In genomic region chr2:27890146-27891062, GRCh38 we compare ENCODE assay signal across 1 cellular context.
TF ChIP-seq lines count a peak whose summit lies in the region.

Gene BABAM2, plus strand, starts transcription at chr2:27890729. Its CDS starts 3,828 bp downstream, at chr2:27894557.
Gene RBKS, minus strand, starts transcription at chr2:27890387. Its CDS starts 42 bp downstream, at chr2:27890345.

TF ChIP-seq in HepG2, 621 proteins besides CTCF, POLR2A, EP300 and RAD21 (continued from another document and continues in another):
- peak; percentile 42 for TF ChIP-seq ZSCAN21 (CRISPR knock-in tag; IDR thresholded peaks at IDR 0.05; ENCODE audit: borderline replicate concordance)
- peak; percentile 81 for TF ChIP-seq ELF3 (CRISPR knock-in tag; IDR thresholded peaks at IDR 0.05)
- no peak for TF ChIP-seq ZNF7 (CRISPR knock-in tag; IDR thresholded peaks at IDR 0.05)
- peak; percentile 81; the same call in 1 of the 2 replicates for TF ChIP-seq ZNF431 (CRISPR knock-in tag; IDR thresholded peaks at IDR 0.05; ENCODE audit: borderline replicate concordance, low read depth)
- TF ChIP-seq, protein P1, sequence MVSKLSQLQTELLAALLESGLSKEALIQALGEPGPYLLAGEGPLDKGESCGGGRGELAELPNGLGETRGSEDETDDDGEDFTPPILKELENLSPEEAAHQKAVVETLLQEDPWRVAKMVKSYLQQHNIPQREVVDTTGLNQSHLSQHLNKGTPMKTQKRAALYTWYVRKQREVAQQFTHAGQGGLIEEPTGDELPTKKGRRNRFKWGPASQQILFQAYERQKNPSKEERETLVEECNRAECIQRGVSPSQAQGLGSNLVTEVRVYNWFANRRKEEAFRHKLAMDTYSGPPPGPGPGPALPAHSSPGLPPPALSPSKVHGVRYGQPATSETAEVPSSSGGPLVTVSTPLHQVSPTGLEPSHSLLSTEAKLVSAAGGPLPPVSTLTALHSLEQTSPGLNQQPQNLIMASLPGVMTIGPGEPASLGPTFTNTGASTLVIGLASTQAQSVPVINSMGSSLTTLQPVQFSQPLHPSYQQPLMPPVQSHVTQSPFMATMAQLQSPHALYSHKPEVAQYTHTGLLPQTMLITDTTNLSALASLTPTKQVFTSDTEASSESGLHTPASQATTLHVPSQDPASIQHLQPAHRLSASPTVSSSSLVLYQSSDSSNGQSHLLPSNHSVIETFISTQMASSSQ (IDR thresholded peaks at IDR 0.05; ENCODE audit: low read depth): no peak; the same call in 1 of the 2 replicates
- TF ChIP-seq, protein P1 (CRISPR knock-in tag; IDR thresholded peaks at IDR 0.05; ENCODE audit: borderline replicate concordance): peak; percentile 82
- TF ChIP-seq CERS6 (CRISPR knock-in tag; IDR thresholded peaks at IDR 0.05): 0 out of 2 replicates have a peak, but pooled peaks have one; percentile 23
- TF ChIP-seq ARID2 (CRISPR knock-in tag; IDR thresholded peaks at IDR 0.05; ENCODE audit: borderline replicate concordance): peak; percentile 97
- no peak for TF ChIP-seq PHF5A (CRISPR knock-in tag; IDR thresholded peaks at IDR 0.05; ENCODE audit: low read depth, unreplicated experiment)
- TF ChIP-seq CC2D1A (CRISPR knock-in tag; IDR thresholded peaks at IDR 0.05): no peak
- TF ChIP-seq, protein P2, sequence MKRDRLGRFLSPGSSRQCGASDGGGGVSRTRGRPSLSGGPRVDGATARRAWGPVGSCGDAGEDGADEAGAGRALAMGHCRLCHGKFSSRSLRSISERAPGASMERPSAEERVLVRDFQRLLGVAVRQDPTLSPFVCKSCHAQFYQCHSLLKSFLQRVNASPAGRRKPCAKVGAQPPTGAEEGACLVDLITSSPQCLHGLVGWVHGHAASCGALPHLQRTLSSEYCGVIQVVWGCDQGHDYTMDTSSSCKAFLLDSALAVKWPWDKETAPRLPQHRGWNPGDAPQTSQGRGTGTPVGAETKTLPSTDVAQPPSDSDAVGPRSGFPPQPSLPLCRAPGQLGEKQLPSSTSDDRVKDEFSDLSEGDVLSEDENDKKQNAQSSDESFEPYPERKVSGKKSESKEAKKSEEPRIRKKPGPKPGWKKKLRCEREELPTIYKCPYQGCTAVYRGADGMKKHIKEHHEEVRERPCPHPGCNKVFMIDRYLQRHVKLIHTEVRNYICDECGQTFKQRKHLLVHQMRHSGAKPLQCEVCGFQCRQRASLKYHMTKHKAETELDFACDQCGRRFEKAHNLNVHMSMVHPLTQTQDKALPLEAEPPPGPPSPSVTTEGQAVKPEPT (CRISPR knock-in tag; IDR thresholded peaks at IDR 0.05; ENCODE audit: low read depth): peak; percentile 91; the same call in 1 of the 2 replicates
- TF ChIP-seq ZBTB21 (CRISPR knock-in tag; IDR thresholded peaks at IDR 0.05): no peak
- TF ChIP-seq HOMEZ (CRISPR knock-in tag; IDR thresholded peaks at IDR 0.05; ENCODE audit: low read depth): peak; percentile 89
- TF ChIP-seq ZNF180 (CRISPR knock-in tag; IDR thresholded peaks at IDR 0.05; ENCODE audit: borderline replicate concordance, low read depth): 0 out of 2 replicates have a peak, but pooled peaks have one; percentile 79
- peak; percentile 82; the same call in 1 of the 2 replicates for TF ChIP-seq RFXAP (CRISPR knock-in tag; IDR thresholded peaks at IDR 0.05; ENCODE audit: borderline replicate concordance)
- peak; percentile 71; the same call in 1 of the 2 replicates for TF ChIP-seq ZNF33B (CRISPR knock-in tag; IDR thresholded peaks at IDR 0.05)
- TF ChIP-seq ZC3H4 (CRISPR knock-in tag; IDR thresholded peaks at IDR 0.05; ENCODE audit: borderline replicate concordance): peak; percentile 77; the same call in 1 of the 2 replicates
- TF ChIP-seq PAF1 (CRISPR knock-in tag; IDR thresholded peaks at IDR 0.05): no peak
- no peak for TF ChIP-seq FOXA1 (IDR thresholded peaks at IDR 0.05)
- TF ChIP-seq FOXA1 (CRISPR knock-in tag; IDR thresholded peaks at IDR 0.05): 0 out of 2 replicates have a peak, but pooled peaks have one; percentile 42
- TF ChIP-seq ZNF792 (CRISPR knock-in tag; IDR thresholded peaks at IDR 0.05): peak; percentile 44; the same call in 1 of the 2 replicates
- no peak for TF ChIP-seq NR3C1 (CRISPR knock-in tag; IDR thresholded peaks at IDR 0.05)
- no peak; the same call in 1 of the 2 replicates for TF ChIP-seq ETV6 (CRISPR knock-in tag; conservative IDR thresholded peaks at IDR 0.05)
- TF ChIP-seq RARA (CRISPR knock-in tag; IDR thresholded peaks at IDR 0.05): peak; percentile 97
- no peak for TF ChIP-seq NAIF1 (CRISPR knock-in tag; IDR thresholded peaks at IDR 0.05; ENCODE audit: borderline replicate concordance)
- no peak for TF ChIP-seq ATM (IDR thresholded peaks at IDR 0.05; ENCODE audit: borderline replicate concordance)
- TF ChIP-seq ZNF563 (CRISPR knock-in tag; IDR thresholded peaks at IDR 0.05): no peak
- TF ChIP-seq U2AF1 (optimal IDR thresholded peaks at IDR 0.05; ENCODE audit: low read depth, low read length): peak; percentile 64
- no peak for TF ChIP-seq ZNF615 (CRISPR knock-in tag; IDR thresholded peaks at IDR 0.05; ENCODE audit: borderline replicate concordance)
- 0 out of 2 replicates have a peak, but pooled peaks have one; percentile 5 for TF ChIP-seq SATB2 (CRISPR knock-in tag; IDR thresholded peaks at IDR 0.05)
- TF ChIP-seq KLF6 (CRISPR knock-in tag; IDR thresholded peaks at IDR 0.05): no peak
- TF ChIP-seq MXD4 (CRISPR knock-in tag; IDR thresholded peaks at IDR 0.05): 0 out of 2 replicates have a peak, but pooled peaks have one; percentile 21
- TF ChIP-seq, protein P3, sequence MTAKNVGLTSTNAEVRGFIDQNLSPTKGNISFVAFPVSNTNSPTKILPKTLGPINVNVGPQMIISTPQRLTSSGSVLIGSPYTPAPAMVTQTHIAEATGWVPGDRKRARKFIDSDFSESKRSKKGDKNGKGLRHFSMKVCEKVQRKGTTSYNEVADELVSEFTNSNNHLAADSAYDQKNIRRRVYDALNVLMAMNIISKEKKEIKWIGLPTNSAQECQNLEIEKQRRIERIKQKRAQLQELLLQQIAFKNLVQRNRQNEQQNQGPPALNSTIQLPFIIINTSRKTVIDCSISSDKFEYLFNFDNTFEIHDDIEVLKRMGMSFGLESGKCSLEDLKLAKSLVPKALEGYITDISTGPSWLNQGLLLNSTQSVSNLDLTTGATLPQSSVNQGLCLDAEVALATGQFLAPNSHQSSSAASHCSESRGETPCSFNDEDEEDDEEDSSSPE (CRISPR knock-in tag; IDR thresholded peaks at IDR 0.05): peak; percentile 62
- no peak; the same call in 1 of the 2 replicates for TF ChIP-seq FLYWCH1 (CRISPR knock-in tag; IDR thresholded peaks at IDR 0.05)
- TF ChIP-seq SRSF1 (optimal IDR thresholded peaks at IDR 0.05; ENCODE audit: low read depth, low read length): peak; percentile 69
- TF ChIP-seq STAT5B (CRISPR knock-in tag; IDR thresholded peaks at IDR 0.05): peak; percentile 49; the same call in 1 of the 2 replicates
- TF ChIP-seq, protein P4, sequence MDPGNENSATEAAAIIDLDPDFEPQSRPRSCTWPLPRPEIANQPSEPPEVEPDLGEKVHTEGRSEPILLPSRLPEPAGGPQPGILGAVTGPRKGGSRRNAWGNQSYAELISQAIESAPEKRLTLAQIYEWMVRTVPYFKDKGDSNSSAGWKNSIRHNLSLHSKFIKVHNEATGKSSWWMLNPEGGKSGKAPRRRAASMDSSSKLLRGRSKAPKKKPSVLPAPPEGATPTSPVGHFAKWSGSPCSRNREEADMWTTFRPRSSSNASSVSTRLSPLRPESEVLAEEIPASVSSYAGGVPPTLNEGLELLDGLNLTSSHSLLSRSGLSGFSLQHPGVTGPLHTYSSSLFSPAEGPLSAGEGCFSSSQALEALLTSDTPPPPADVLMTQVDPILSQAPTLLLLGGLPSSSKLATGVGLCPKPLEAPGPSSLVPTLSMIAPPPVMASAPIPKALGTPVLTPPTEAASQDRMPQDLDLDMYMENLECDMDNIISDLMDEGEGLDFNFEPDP (CRISPR knock-in tag; conservative IDR thresholded peaks at IDR 0.05): no peak
- TF ChIP-seq ZSCAN22 (CRISPR knock-in tag; IDR thresholded peaks at IDR 0.05): peak; percentile 79
- 0 out of 2 replicates have a peak, but pooled peaks have one; percentile 25 for TF ChIP-seq ZNF281 (CRISPR knock-in tag; IDR thresholded peaks at IDR 0.05; ENCODE audit: borderline replicate concordance)
- TF ChIP-seq, protein P5, sequence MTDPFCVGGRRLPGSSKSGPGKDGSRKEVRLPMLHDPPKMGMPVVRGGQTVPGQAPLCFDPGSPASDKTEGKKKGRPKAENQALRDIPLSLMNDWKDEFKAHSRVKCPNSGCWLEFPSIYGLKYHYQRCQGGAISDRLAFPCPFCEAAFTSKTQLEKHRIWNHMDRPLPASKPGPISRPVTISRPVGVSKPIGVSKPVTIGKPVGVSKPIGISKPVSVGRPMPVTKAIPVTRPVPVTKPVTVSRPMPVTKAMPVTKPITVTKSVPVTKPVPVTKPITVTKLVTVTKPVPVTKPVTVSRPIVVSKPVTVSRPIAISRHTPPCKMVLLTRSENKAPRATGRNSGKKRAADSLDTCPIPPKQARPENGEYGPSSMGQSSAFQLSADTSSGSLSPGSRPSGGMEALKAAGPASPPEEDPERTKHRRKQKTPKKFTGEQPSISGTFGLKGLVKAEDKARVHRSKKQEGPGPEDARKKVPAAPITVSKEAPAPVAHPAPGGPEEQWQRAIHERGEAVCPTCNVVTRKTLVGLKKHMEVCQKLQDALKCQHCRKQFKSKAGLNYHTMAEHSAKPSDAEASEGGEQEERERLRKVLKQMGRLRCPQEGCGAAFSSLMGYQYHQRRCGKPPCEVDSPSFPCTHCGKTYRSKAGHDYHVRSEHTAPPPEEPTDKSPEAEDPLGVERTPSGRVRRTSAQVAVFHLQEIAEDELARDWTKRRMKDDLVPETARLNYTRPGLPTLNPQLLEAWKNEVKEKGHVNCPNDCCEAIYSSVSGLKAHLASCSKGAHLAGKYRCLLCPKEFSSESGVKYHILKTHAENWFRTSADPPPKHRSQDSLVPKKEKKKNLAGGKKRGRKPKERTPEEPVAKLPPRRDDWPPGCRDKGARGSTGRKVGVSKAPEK (CRISPR knock-in tag; IDR thresholded peaks at IDR 0.05; ENCODE audit: borderline replicate concordance): peak; percentile 70; the same call in 1 of the 2 replicates
- peak; percentile 76; the same call in 1 of the 2 replicates for TF ChIP-seq ZNF205 (CRISPR knock-in tag; IDR thresholded peaks at IDR 0.05)
- TF ChIP-seq HHEX (CRISPR knock-in tag; IDR thresholded peaks at IDR 0.05): peak; percentile 45; the same call in 1 of the 2 replicates
- no peak for TF ChIP-seq RELA (CRISPR knock-in tag; IDR thresholded peaks at IDR 0.05)
- TF ChIP-seq CENPX (CRISPR knock-in tag; IDR thresholded peaks at IDR 0.05): no peak
- TF ChIP-seq CBX2 (IDR thresholded peaks at IDR 0.05; ENCODE audit: low read depth, low read length): no peak
- no peak; the same call in 1 of the 2 replicates for TF ChIP-seq CBX2 (CRISPR knock-in tag; IDR thresholded peaks at IDR 0.05; ENCODE audit: low read depth)
- TF ChIP-seq, protein P6, sequence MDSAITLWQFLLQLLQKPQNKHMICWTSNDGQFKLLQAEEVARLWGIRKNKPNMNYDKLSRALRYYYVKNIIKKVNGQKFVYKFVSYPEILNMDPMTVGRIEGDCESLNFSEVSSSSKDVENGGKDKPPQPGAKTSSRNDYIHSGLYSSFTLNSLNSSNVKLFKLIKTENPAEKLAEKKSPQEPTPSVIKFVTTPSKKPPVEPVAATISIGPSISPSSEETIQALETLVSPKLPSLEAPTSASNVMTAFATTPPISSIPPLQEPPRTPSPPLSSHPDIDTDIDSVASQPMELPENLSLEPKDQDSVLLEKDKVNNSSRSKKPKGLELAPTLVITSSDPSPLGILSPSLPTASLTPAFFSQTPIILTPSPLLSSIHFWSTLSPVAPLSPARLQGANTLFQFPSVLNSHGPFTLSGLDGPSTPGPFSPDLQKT (CRISPR knock-in tag; IDR thresholded peaks at IDR 0.05; ENCODE audit: borderline replicate concordance): 0 out of 2 replicates have a peak, but pooled peaks have one; percentile 31
